In the genomic region with DNA sequence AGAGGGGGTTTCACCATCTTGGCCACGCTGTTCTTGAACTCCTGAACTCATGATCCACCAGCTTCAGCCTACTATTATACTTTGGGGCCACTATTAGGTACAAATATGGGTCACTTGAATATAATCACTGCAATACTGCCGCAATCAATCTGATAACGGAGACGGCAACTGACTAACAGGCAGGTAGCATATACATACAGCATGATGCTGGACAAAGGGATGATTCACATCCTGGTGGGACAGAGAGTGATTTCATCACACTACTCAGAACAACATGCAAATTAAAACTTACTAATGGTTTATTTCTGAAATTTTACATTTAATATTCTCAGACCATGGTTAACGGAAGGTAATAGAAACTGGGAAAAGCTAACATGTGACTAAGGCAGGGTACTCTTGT, we compare ENCODE assay signal across 16 cellular contexts. TPM values are rescaled to one million over a fixed set of nuclear protein-coding genes. Genes with fewer than 3 reads are reported as not detected.
A peak's percentile ranks its signal among the peaks of the same experiment; 100 is the strongest.
DNase-seq lines count a peak whose midpoint lies in the region; ATAC-seq and TF ChIP-seq lines count a peak whose summit lies in the region.
"Had no signal": no experiment of that assay in that cellular context is flagged by ENCODE, and none has a peak within 500 bp of the region (broad histone marks: within the 10 kb centered on the region; RNA-seq: fewer than 3 reads in every experiment).

No MANE protein-coding gene starts in this region.

- intact Hi-C loops in activated CD8-positive, alpha-beta T cell treated with anti-CD3 and anti-CD28 coated beads for 36 hours (cut with micrococcal nuclease) = no loop called here

- H4K8ac ChIP-seq in neuronal stem cell (ENCODE audit: low read depth, low read length) = no peak overlapping the region

- no peak overlapping the region for H2BK5ac ChIP-seq in neuronal stem cell (ENCODE audit: low read length)

- POLR2A ChIA-PET in activated CD8-positive, alpha-beta T cell treated with anti-CD3 and anti-CD28 coated beads for 36 hours (lab: Charles Lee) = interaction anchor here (0.5 to 2.0 kb wide), 2 partner anchors 10 to 1677 kb away, joined by 3 to 9 read pairs; a partner anchor contains a TSS

- H3K4me3 ChIP-seq in fibroblast of lung (replicated peaks in 1 of 4; ENCODE audit: control extremely low read depth in 1 of 4, insufficient read depth in 1 of 4, low read depth in 3 of 4, low read length in 4 of 4) = no peak overlapping the region
- no peak overlapping the region for H3K4me3 ChIP-seq in neuronal stem cell (ENCODE audit: low read length in 2 of 2)
- H3K4me3 ChIP-seq: heart right ventricle, SJCRH30 had no signal

- H3K9ac ChIP-seq in fibroblast of lung (ENCODE audit: insufficient read depth, low read length) = no peak overlapping the region
- no peak overlapping the region for H3K9ac ChIP-seq in neuronal stem cell (ENCODE audit: low read depth, low read length, poor library complexity)

- H2BK12ac ChIP-seq in neuronal stem cell (ENCODE audit: low read length) = no peak overlapping the region

- H3K27me3 Mint-ChIP-seq in stimulated activated naive CD8-positive, alpha-beta T cell treated with anti-CD3 and anti-CD28 coated beads, Interleukin-15, amount 100 ng/mL, for 72 hours = no peaks in the 10 kb centered on the region
- H3K27me3 Mint-ChIP-seq in activated naive CD8-positive, alpha-beta T cell treated with anti-CD3 and anti-CD28 coated beads for 36 hours = no peaks in the 10 kb centered on the region
- no peaks in the 10 kb centered on the region for H3K27me3 Mint-ChIP-seq in activated CD8-positive, alpha-beta T cell treated with anti-CD3 and anti-CD28 coated beads for 36 hours
- H3K27me3 Mint-ChIP-seq: CD8-positive, alpha-beta memory T cell had no signal

- H3K4me1 ChIP-seq in fibroblast of lung (ENCODE audit: control insufficient read depth, extremely low read depth, insufficient read depth, low read length) (no peaks in the 10 kb centered on the region), neuronal stem cell (ENCODE audit: control insufficient read depth in 2 of 2, insufficient read depth in 1 of 2, low read depth in 1 of 2, low read length in 2 of 2) (peaks cover 0 to 2% of the 10 kb centered on the region in 2 donors)
- H3K4me1 ChIP-seq: SJCRH30 had no signal

- H3K27ac Mint-ChIP-seq in stimulated activated naive CD8-positive, alpha-beta T cell treated with anti-CD3 and anti-CD28 coated beads, Interleukin-15, amount 100 ng/mL, for 72 hours = peak overlapping the region in 1 of 2 donors; percentile 86
- peak overlapping the region; percentile 7 for H3K27ac Mint-ChIP-seq in activated naive CD8-positive, alpha-beta T cell treated with anti-CD3 and anti-CD28 coated beads for 36 hours
- H3K27ac Mint-ChIP-seq in activated CD8-positive, alpha-beta T cell treated with anti-CD3 and anti-CD28 coated beads for 36 hours = no peak overlapping the region

- H3K9me3 Mint-ChIP-seq in stimulated activated naive CD8-positive, alpha-beta T cell treated with anti-CD3 and anti-CD28 coated beads, Interleukin-15, amount 100 ng/mL, for 72 hours = no peaks in the 10 kb centered on the region
- no peaks in the 10 kb centered on the region for H3K9me3 Mint-ChIP-seq in activated naive CD8-positive, alpha-beta T cell treated with anti-CD3 and anti-CD28 coated beads for 36 hours
- H3K9me3 Mint-ChIP-seq in activated CD8-positive, alpha-beta T cell treated with anti-CD3 and anti-CD28 coated beads for 36 hours = no peaks in the 10 kb centered on the region
- H3K9me3 Mint-ChIP-seq: CD8-positive, alpha-beta memory T cell; neural crest cell had no signal

- no peak overlapping the region for H3K4me2 ChIP-seq in fibroblast of lung (ENCODE audit: extremely low read depth, insufficient read depth, low read length)
- no peak overlapping the region for H3K4me2 ChIP-seq in neuronal stem cell (ENCODE audit: insufficient read depth, low read length, poor library complexity, severe bottlenecking)

- H3K23ac ChIP-seq in neuronal stem cell (ENCODE audit: low read depth, low read length, poor library complexity) = no peak overlapping the region

- no peak overlapping the region for H2BK120ac ChIP-seq in neuronal stem cell (ENCODE audit: low read depth, low read length)

- peaks cover 48% of the 10 kb centered on the region for H3K36me3 Mint-ChIP-seq in activated naive CD8-positive, alpha-beta T cell treated with anti-CD3 and anti-CD28 coated beads for 36 hours
- peaks cover 33% of the 10 kb centered on the region for H3K36me3 Mint-ChIP-seq in activated CD8-positive, alpha-beta T cell treated with anti-CD3 and anti-CD28 coated beads for 36 hours (ENCODE audit: low read depth)

- H3K27me3 ChIP-seq in fibroblast of lung (ENCODE audit: control insufficient read depth, insufficient read depth, low read length) (no peaks in the 10 kb centered on the region), neuronal stem cell (ENCODE audit: control insufficient read depth in 3 of 3, insufficient read depth in 3 of 3, low read depth in 1 of 3, low read length in 3 of 3) (no peaks in the 10 kb centered on the region)
- H3K27me3 ChIP-seq: heart right ventricle, SJCRH30 had no signal

- peak; percentile 57 for ATAC-seq in stimulated activated naive CD8-positive, alpha-beta T cell treated with anti-CD3 and anti-CD28 coated beads, Interleukin-15, amount 100 ng/mL, for 72 hours
- no peak for ATAC-seq in stimulated activated naive CD8-positive, alpha-beta T cell treated with anti-CD3 and anti-CD28 coated beads, Interleukin-15, Interleukin-2, amounts not matched to agents 100 U/mL and 50 U/mL, for 24 hours
- ATAC-seq in HG03457 (IDR thresholded peaks at IDR 0.05; ENCODE audit: unreplicated experiment) = no peak
- ATAC-seq in activated CD8-positive, alpha-beta T cell treated with anti-CD3 and anti-CD28 coated beads for 36 hours = no peak
- ATAC-seq: heart right ventricle, right cardiac atrium had no signal

- CTCF ChIA-PET in activated CD8-positive, alpha-beta T cell treated with anti-CD3 and anti-CD28 coated beads for 36 hours (lab: Charles Lee) = interaction anchor here (1.1 to 1.2 kb wide), 2 partner anchors 12 to 22 kb away, joined by 3 to 4 read pairs; no protein-coding TSS in a partner anchor

- no CpG with 5 or more reads among the region's 5 CpGs for WGBS in neuronal stem cell (ENCODE audit: extremely low coverage in 2 of 2, insufficient read length in 2 of 2, insufficient replicate concordance in 1 of 2), 2 donors

- H4K20me1 ChIP-seq in fibroblast of lung (ENCODE audit: control insufficient read depth, extremely low read depth, insufficient read depth, low read length) = no peaks in the 10 kb centered on the region

- no peak overlapping the region for H2BK15ac ChIP-seq in neuronal stem cell (ENCODE audit: low read length)

- H2AK5ac ChIP-seq in neuronal stem cell (ENCODE audit: low read depth, low read length) = no peak overlapping the region

- no peak overlapping the region for H3K4ac ChIP-seq in neuronal stem cell (ENCODE audit: low read length)

- H3K14ac ChIP-seq in neuronal stem cell (ENCODE audit: low read length) = no peak overlapping the region

- H3K9me3 ChIP-seq in fibroblast of lung (ENCODE audit: control insufficient read depth, insufficient read depth, low read depth, low read length) (no peaks in the 10 kb centered on the region), neuronal stem cell (replicated peaks in 1 of 2; ENCODE audit: control insufficient read depth in 2 of 2, insufficient read depth in 1 of 2, low read depth in 1 of 2, low read length in 2 of 2) (no peaks in the 10 kb centered on the region)
- H3K9me3 ChIP-seq: heart right ventricle, SJCRH30 had no signal

- H3K36me3 ChIP-seq in fibroblast of lung (ENCODE audit: control insufficient read depth, insufficient read depth, low read length) (no peaks in the 10 kb centered on the region), neuronal stem cell (replicated peaks in 1 of 2; ENCODE audit: control insufficient read depth in 2 of 2, insufficient read depth in 2 of 2, low read length in 2 of 2) (no peaks in the 10 kb centered on the region)
- H3K36me3 ChIP-seq: SJCRH30 had no signal

- H3K4me3 Mint-ChIP-seq in stimulated activated naive CD8-positive, alpha-beta T cell treated with anti-CD3 and anti-CD28 coated beads, Interleukin-15, amount 100 ng/mL, for 72 hours = no peak overlapping the region
- no peak overlapping the region for H3K4me3 Mint-ChIP-seq in activated naive CD8-positive, alpha-beta T cell treated with anti-CD3 and anti-CD28 coated beads for 36 hours
- no peak overlapping the region for H3K4me3 Mint-ChIP-seq in activated CD8-positive, alpha-beta T cell treated with anti-CD3 and anti-CD28 coated beads for 36 hours
- H3K4me3 Mint-ChIP-seq: CD8-positive, alpha-beta memory T cell; neural crest cell had no signal

- DNase-seq in stimulated activated naive CD8-positive, alpha-beta T cell treated with anti-CD3 and anti-CD28 coated beads, Interleukin-15, amount 100 ng/mL, for 72 hours = no peak
- DNase-seq in stimulated activated naive CD8-positive, alpha-beta T cell treated with anti-CD3 and anti-CD28 coated beads, Interleukin-15, Interleukin-2, amounts not matched to agents 100 U/mL and 50 U/mL, for 24 hours = no peak
- DNase-seq in activated naive CD8-positive, alpha-beta T cell treated with anti-CD3 and anti-CD28 coated beads for 36 hours = no peak
- DNase-seq in fibroblast of lung (ENCODE audit: low read depth in 2 of 2) (peak; percentile 48 to 75), islet precursor cell (no peak), neuronal stem cell (ENCODE audit: low spot score) (no peak)
- no peak for DNase-seq in activated CD8-positive, alpha-beta T cell treated with anti-CD3 and anti-CD28 coated beads for 36 hours
- DNase-seq: activated T-cell treated with anti-CD3 and anti-CD28 coated beads, Interleukin-2, amount 50 U/mL, for 48 hours; CD8-positive, alpha-beta memory T cell; heart right ventricle; Karpas-422; NCI-H146; right cardiac atrium; SJCRH30 had no signal

- no peak for TF ChIP-seq CTCF in fibroblast of lung (conservative IDR thresholded peaks at IDR 0.05 in 1 of 2, IDR thresholded peaks at IDR 0.05 in 1 of 2; ENCODE audit: low read depth in 1 of 2, low read length in 2 of 2)
- TF ChIP-seq CTCF in activated CD8-positive, alpha-beta T cell treated with anti-CD3 and anti-CD28 coated beads for 36 hours (IDR thresholded peaks at IDR 0.05) = no peak

- no peak overlapping the region for H3K18ac ChIP-seq in neuronal stem cell (ENCODE audit: low read length)

- H3K79me1 ChIP-seq in neuronal stem cell (ENCODE audit: low read depth, low read length) = peaks cover 5% of the 10 kb centered on the region

- H2AFZ ChIP-seq in fibroblast of lung (ENCODE audit: low read length) (no peak overlapping the region), neuronal stem cell (ENCODE audit: low read length) (no peak overlapping the region)

- no peaks in the 10 kb centered on the region for H3K79me2 ChIP-seq in fibroblast of lung (ENCODE audit: control insufficient read depth, insufficient read depth, low read length)

- H3K4me1 Mint-ChIP-seq in stimulated activated naive CD8-positive, alpha-beta T cell treated with anti-CD3 and anti-CD28 coated beads, Interleukin-15, amount 100 ng/mL, for 72 hours = peaks cover 45% of the 10 kb centered on the region
- H3K4me1 Mint-ChIP-seq in activated naive CD8-positive, alpha-beta T cell treated with anti-CD3 and anti-CD28 coated beads for 36 hours = peaks cover 48% of the 10 kb centered on the region
- peaks cover 43% of the 10 kb centered on the region for H3K4me1 Mint-ChIP-seq in activated CD8-positive, alpha-beta T cell treated with anti-CD3 and anti-CD28 coated beads for 36 hours (ENCODE audit: low read depth)
- H3K4me1 Mint-ChIP-seq: neural crest cell had no signal

- H4K91ac ChIP-seq in neuronal stem cell (ENCODE audit: low read depth, low read length, poor library complexity) = no peak overlapping the region

- H3K27ac ChIP-seq in fibroblast of lung (ENCODE audit: insufficient read depth, low read length) (no peak overlapping the region), neuronal stem cell (replicated peaks; ENCODE audit: low read length) (no peak overlapping the region)
- H3K27ac ChIP-seq: heart right ventricle, SJCRH30 had no signal

RNA-seq across cellular contexts. Expression of a gene that starts 10.9 kb away (rescaled TPM):
- 10 to 100 TPM; 52.5 to 61.2 TPM for total RNA-seq in activated naive CD8-positive, alpha-beta T cell treated with anti-CD3 and anti-CD28 coated beads for 36 hours
- total RNA-seq in fibroblast of lung = 26.7 and 36.7 TPM in 2 replicates
- polyA plus RNA-seq in fibroblast of lung = 16.4 and 21.0 TPM in 2 replicates
- polyA plus RNA-seq in fibroblast of lung (2012) = 13.1 and 13.9 TPM in 2 replicates
- 29.0 and 34.0 TPM in 2 replicates for polyA minus RNA-seq in fibroblast of lung (ENCODE audit: low replicate concordance)
- 15.9 TPM for polyA plus RNA-seq in neuronal stem cell (2013, experiment 1 of 2)
- 15.7 TPM for polyA plus RNA-seq in neuronal stem cell (2013, experiment 2 of 2)
- total RNA-seq in activated CD8-positive, alpha-beta T cell treated with anti-CD3 and anti-CD28 coated beads for 36 hours = 10 to 100 TPM; 48.1 to 52.5 TPM

Comparison
In these comparisons a context has a peak if more than half of its experiments do, and no peak if none do; other contexts are left out.
1. DNase-seq: peak in fibroblast of lung (2 of 2); none in stimulated activated naive CD8-positive, alpha-beta T cell treated with anti-CD3 and anti-CD28 coated beads, Interleukin-15, amount 100 ng/mL, for 72 hours (0 of 2), stimulated activated naive CD8-positive, alpha-beta T cell treated with anti-CD3 and anti-CD28 coated beads, Interleukin-15, Interleukin-2, amounts not matched to agents 100 U/mL and 50 U/mL, for 24 hours (single experiment), activated naive CD8-positive, alpha-beta T cell treated with anti-CD3 and anti-CD28 coated beads for 36 hours (single experiment), islet precursor cell (single experiment), neuronal stem cell (single experiment) and activated CD8-positive, alpha-beta T cell treated with anti-CD3 and anti-CD28 coated beads for 36 hours (single experiment).